ENCODE assay signal across 14 cellular contexts in genomic region chr6:170124836-170125235, GRCh38.
DNase-seq lines count a peak whose midpoint lies in the region; ATAC-seq and TF ChIP-seq lines count a peak whose summit lies in the region.
"Had no signal": no experiment of that assay in that cellular context is flagged by ENCODE, and none has a peak within 500 bp of the region (broad histone marks: within the 10 kb centered on the region; RNA-seq: fewer than 3 reads in every experiment).

No MANE protein-coding gene starts in this region.

- TF ChIP-seq CTCF in breast epithelium (IDR thresholded peaks at IDR 0.05) (no peak), mucosa of descending colon (IDR thresholded peaks at IDR 0.05) (no peak), brain microvascular endothelial cell (IDR thresholded peaks at IDR 0.05; ENCODE audit: low read depth, low read length, missing control alignments) (no peak)

- H3K27me3 ChIP-seq in breast epithelium: no peaks in the 10 kb centered on the region
- H3K27me3 ChIP-seq in brain microvascular endothelial cell (replicated peaks): no peaks in the 10 kb centered on the region
- H3K27me3 ChIP-seq: heart right ventricle, neural progenitor cell had no signal

- H3K4me3 ChIP-seq in breast epithelium (no peak overlapping the region), mucosa of descending colon (no peak overlapping the region), brain microvascular endothelial cell (ENCODE audit: low read depth, low read length) (no peak overlapping the region)
- H3K4me3 ChIP-seq: heart right ventricle, neural progenitor cell, thoracic aorta had no signal

- peaks cover 4 to 5% of the 10 kb centered on the region in 2 donors for H3K4me1 ChIP-seq in breast epithelium
- no peaks in the 10 kb centered on the region for H3K4me1 ChIP-seq in mucosa of descending colon (ENCODE audit: low read depth)
- H3K4me1 ChIP-seq: neural progenitor cell had no signal

- in situ Hi-C loops in brain microvascular endothelial cell (cut with HindIII; ENCODE audit: low pct_ligation_motif_present, low sequenced_read_pairs): loop anchor here (25.0 kb wide), 1 partner anchor 137 kb away; no protein-coding TSS in a partner anchor

- H3K27ac ChIP-seq in breast epithelium (no peak overlapping the region), brain microvascular endothelial cell (no peak overlapping the region)
- H3K27ac ChIP-seq: heart right ventricle, neural progenitor cell, thoracic aorta had no signal

- intact Hi-C loops in cardiac septum (cut with DNase I) (no loop called here), Right ventricle myocardium inferior (cut with DNase I) (no loop called here), breast epithelium (cut with DNase I; ENCODE audit: low total_unique reads) (no loop called here), mucosa of descending colon (cut with DNase I, micrococcal nuclease) (no loop called here)

- no peak for TF ChIP-seq POLR2A in breast epithelium (IDR thresholded peaks at IDR 0.05)

- ATAC-seq in Right ventricle myocardium inferior (no peak), mucosa of descending colon (peak; percentile 37), GM21825 (IDR thresholded peaks at IDR 0.05; ENCODE audit: unreplicated experiment) (no peak), GM18519 (IDR thresholded peaks at IDR 0.05; ENCODE audit: low FRiP score, unreplicated experiment) (no peak)
- ATAC-seq: heart right ventricle, Panc1 had no signal

- peaks cover 0 to 18% of the 10 kb centered on the region in 2 donors for H3K9me3 ChIP-seq in breast epithelium
- peaks cover 10% of the 10 kb centered on the region for H3K9me3 ChIP-seq in mucosa of descending colon

- DNase-seq in cardiac septum (ENCODE audit: low spot score): peak; percentile 31
- no peak for DNase-seq in Right ventricle myocardium inferior (ENCODE audit: missing footprints)
- DNase-seq in breast epithelium (ENCODE audit: low spot score in 2 of 2): peak; percentile 53 to 66
- peak in 1 of 3 donors; percentile 40 for DNase-seq in mucosa of descending colon
- peak; percentile 73 for DNase-seq in ureter (ENCODE audit: low spot score)
- no peak for DNase-seq in brain microvascular endothelial cell
- DNase-seq: heart right ventricle, HFFc6, NCI-H1092 treated with DMSO at 0.1 percent for 48 hours had no signal

- H3K36me3 ChIP-seq in breast epithelium (no peaks in the 10 kb centered on the region), mucosa of descending colon (ENCODE audit: low read depth) (no peaks in the 10 kb centered on the region), brain microvascular endothelial cell (replicated peaks) (no peaks in the 10 kb centered on the region)
- H3K36me3 ChIP-seq: heart right ventricle, neural progenitor cell, thoracic aorta had no signal

Comparison
In these comparisons a context has a peak if more than half of its experiments do, and no peak if none do; other contexts are left out.
1. DNase-seq: peak in cardiac septum (single experiment), breast epithelium (2 of 2) and ureter (single experiment); none in Right ventricle myocardium inferior (single experiment) and brain microvascular endothelial cell (single experiment).